Comparison of ENCODE assay signal across 10 cellular contexts in genomic region chr10:10869592-10869991, GRCh38.
DNase-seq lines count a peak whose midpoint lies in the region; ATAC-seq, FAIRE-seq and TF ChIP-seq lines count a peak whose summit lies in the region.
"Had no signal": no experiment of that assay in that cellular context is flagged by ENCODE, and none has a peak within 500 bp of the region (broad histone marks: within the 10 kb centered on the region; RNA-seq: fewer than 3 reads in every experiment).

No MANE protein-coding gene starts in this region.

- WGBS in body of pancreas, 2 donors: 50 to 62% methylated on average over 4 of the region's 4 CpGs

- no peaks in the 10 kb centered on the region for H3K9me3 ChIP-seq in body of pancreas

- DNase-seq in fibroblast of pulmonary artery (ENCODE audit: low read depth) (peak; percentile 56), body of pancreas (no peak), NCI-H1105 treated with DMSO at 0.1 percent for 48 hours (lab: John Stamatoyannopoulos, UW) (no peak), frontal cortex (ENCODE audit: low spot score in 2 of 2) (no peak)
- DNase-seq in stimulated activated CD4-positive, alpha-beta T cell treated with anti-CD3 and anti-CD28 coated beads, Interleukin-4, amount 100 ng/mL, for 1 hour: no peak
- DNase-seq: cortex of kidney had no signal

- H3K4me3 ChIP-seq in fibroblast of pulmonary artery (replicated peaks; ENCODE audit: low read depth, low read length): no peak overlapping the region
- H3K4me3 ChIP-seq in body of pancreas: no peak overlapping the region

- ATAC-seq in GM18508 (IDR thresholded peaks at IDR 0.05; ENCODE audit: insufficient read depth, unreplicated experiment): peak; percentile 83
- peak; percentile 66 for ATAC-seq in GM21717 (IDR thresholded peaks at IDR 0.05; ENCODE audit: unreplicated experiment)
- peak; percentile 82 for ATAC-seq in HG03571 (IDR thresholded peaks at IDR 0.05; ENCODE audit: unreplicated experiment)
- ATAC-seq in body of pancreas: no peak

- H3K27me3 ChIP-seq in body of pancreas: peaks cover 0 to 4% of the 10 kb centered on the region in 2 donors

- H3K27ac ChIP-seq in body of pancreas: no peak overlapping the region

- TF ChIP-seq CTCF in fibroblast of pulmonary artery (IDR thresholded peaks at IDR 0.05; ENCODE audit: low read length, missing control alignments): no peak
- TF ChIP-seq CTCF in body of pancreas (IDR thresholded peaks at IDR 0.05): no peak

- no peaks in the 10 kb centered on the region for H3K36me3 ChIP-seq in body of pancreas (replicated peaks in 1 of 2; ENCODE audit: insufficient read depth in 1 of 2, low read depth in 2 of 2)

- no peaks in the 10 kb centered on the region for H3K4me1 ChIP-seq in body of pancreas

- intact Hi-C loops in body of pancreas (cut with DNase I): no loop called here

- FAIRE-seq in frontal cortex (lab: Jason Lieb, UNC): no peak
- FAIRE-seq: TTC549 had no signal

- TF ChIP-seq POLR2A in body of pancreas (IDR thresholded peaks at IDR 0.05): no peak
